ENCODE assay signal across 15 cellular contexts in genomic region chr5:133866160-133866902, GRCh38.
DNase-seq lines count a peak whose midpoint lies in the region; ATAC-seq and TF ChIP-seq lines count a peak whose summit lies in the region.
"Had no signal": no experiment of that assay in that cellular context is flagged by ENCODE, and none has a peak within 500 bp of the region (broad histone marks: within the 10 kb centered on the region; RNA-seq: fewer than 3 reads in every experiment).

No MANE protein-coding gene starts in this region.

- H3K4me2 ChIP-seq in BLaER1 treated with 17β-estradiol and CSF1 and Interleukin-3, amounts not matched to agents 10 nM and 100 nM, result peak overlapping the region; percentile 66 to 82 (median 73)

- no peak for ATAC-seq in upper lobe of right lung
- ATAC-seq in HG02610 (IDR thresholded peaks at IDR 0.05; ENCODE audit: unreplicated experiment), result no peak
- ATAC-seq: CD8-positive, alpha-beta T cell had no signal

- no peaks in the 10 kb centered on the region for H3K9me3 Mint-ChIP-seq in activated naive CD4-positive, alpha-beta T cell treated with anti-CD3 and anti-CD28 coated beads, Interleukin-2, amount 50 U/mL, for 24 hours
- H3K9me3 Mint-ChIP-seq: CD14-positive monocyte; CD8-positive, alpha-beta T cell; H9 had no signal

- DNase-seq in activated naive CD4-positive, alpha-beta T cell treated with anti-CD3 and anti-CD28 coated beads, Interleukin-2, amount 50 U/mL, for 16 hours, result no peak
- DNase-seq in WERI-Rb-1 (no peak), upper lobe of right lung (peak; percentile 28)
- no peak for DNase-seq in stimulated activated CD4-positive, alpha-beta T cell treated with anti-CD3 and anti-CD28 coated beads, Interleukin-12 subunit alpha, Interleukin-12 subunit beta, amount 100 ng/mL, for 4 hours
- DNase-seq: Caco-2; CD8-positive, alpha-beta T cell; DND-41; GDM1; GOT3; H9 had no signal

- H3K9me3 ChIP-seq in BLaER1 treated with 17β-estradiol and CSF1 and Interleukin-3, amounts not matched to agents 10 nM and 100 nM (replicated peaks in 1 of 11), result peaks cover 0 to 4% (median 0%) of the 10 kb centered on the region in 11 experiments; a peak in 2 of 22 replicates
- H3K9me3 ChIP-seq in WERI-Rb-1 (ENCODE audit: severe bottlenecking), result no peaks in the 10 kb centered on the region
- H3K9me3 ChIP-seq in upper lobe of right lung, result no peaks in the 10 kb centered on the region
- H3K9me3 ChIP-seq: Caco-2 had no signal

- H3K4me1 Mint-ChIP-seq in activated naive CD4-positive, alpha-beta T cell treated with anti-CD3 and anti-CD28 coated beads, Interleukin-2, amount 50 U/mL, for 24 hours, result peaks cover 20% of the 10 kb centered on the region

- H3K4me3 Mint-ChIP-seq in activated naive CD4-positive, alpha-beta T cell treated with anti-CD3 and anti-CD28 coated beads, Interleukin-2, amount 50 U/mL, for 24 hours, result no peak overlapping the region
- H3K4me3 Mint-ChIP-seq: B cell; CD14-positive monocyte; CD8-positive, alpha-beta T cell; H9 had no signal

- H4K20me1 ChIP-seq in BLaER1 treated with 17β-estradiol and CSF1 and Interleukin-3, amounts not matched to agents 10 nM and 100 nM, result no peaks in the 10 kb centered on the region

- H3K27me3 ChIP-seq in BLaER1 treated with 17β-estradiol and CSF1 and Interleukin-3, amounts not matched to agents 10 nM and 100 nM, result no peaks in the 10 kb centered on the region
- H3K27me3 ChIP-seq in WERI-Rb-1 (ENCODE audit: insufficient read depth, low read depth, severe bottlenecking), result no peaks in the 10 kb centered on the region
- no peaks in the 10 kb centered on the region for H3K27me3 ChIP-seq in upper lobe of right lung

- peaks cover 41 to 87% (median 72%) of the 10 kb centered on the region in 10 experiments for H3K4me1 ChIP-seq in BLaER1 treated with 17β-estradiol and CSF1 and Interleukin-3, amounts not matched to agents 10 nM and 100 nM
- H3K4me1 ChIP-seq in upper lobe of right lung, result peaks cover 3% of the 10 kb centered on the region
- H3K4me1 ChIP-seq: Caco-2 had no signal

- no peak overlapping the region; a peak in 1 of 20 replicates for H3K4me3 ChIP-seq in BLaER1 treated with 17β-estradiol and CSF1 and Interleukin-3, amounts not matched to agents 10 nM and 100 nM
- H3K4me3 ChIP-seq in WERI-Rb-1 (ENCODE audit: low read depth, low read length), result no peak overlapping the region
- no peak overlapping the region for H3K4me3 ChIP-seq in upper lobe of right lung

- H3K27me3 Mint-ChIP-seq in activated naive CD4-positive, alpha-beta T cell treated with anti-CD3 and anti-CD28 coated beads, Interleukin-2, amount 50 U/mL, for 24 hours, result no peaks in the 10 kb centered on the region
- H3K27me3 Mint-ChIP-seq: B cell had no signal

- H3K27ac ChIP-seq in BLaER1 treated with 17β-estradiol and CSF1 and Interleukin-3, amounts not matched to agents 10 nM and 100 nM, result peak overlapping the region in 3 of 11 experiments; percentile 6 to 11 (median 7); a peak in 2 of 22 replicates
- H3K27ac ChIP-seq in WERI-Rb-1 (peak overlapping the region; percentile 85), upper lobe of right lung (no peak overlapping the region)

- peak overlapping the region in 2 of 11 experiments; percentile 8 to 24; a peak in 1 of 22 replicates for H3K9ac ChIP-seq in BLaER1 treated with 17β-estradiol and CSF1 and Interleukin-3, amounts not matched to agents 10 nM and 100 nM

- no peaks in the 10 kb centered on the region for H3K36me3 Mint-ChIP-seq in activated naive CD4-positive, alpha-beta T cell treated with anti-CD3 and anti-CD28 coated beads, Interleukin-2, amount 50 U/mL, for 24 hours
- H3K36me3 Mint-ChIP-seq: CD14-positive monocyte; CD8-positive, alpha-beta T cell had no signal

- peak overlapping the region; percentile 36 for H3K27ac Mint-ChIP-seq in activated naive CD4-positive, alpha-beta T cell treated with anti-CD3 and anti-CD28 coated beads, Interleukin-2, amount 50 U/mL, for 24 hours
- H3K27ac Mint-ChIP-seq: B cell; CD14-positive monocyte; CD8-positive, alpha-beta T cell; H9 had no signal

- H3K36me3 ChIP-seq in BLaER1 treated with 17β-estradiol and CSF1 and Interleukin-3, amounts not matched to agents 10 nM and 100 nM, result no peaks in the 10 kb centered on the region
- H3K36me3 ChIP-seq in WERI-Rb-1 (no peaks in the 10 kb centered on the region), upper lobe of right lung (no peaks in the 10 kb centered on the region)

- intact Hi-C loops in upper lobe of right lung (cut with DNase I), result no loop called here

- TF ChIP-seq CTCF in WERI-Rb-1 (IDR thresholded peaks at IDR 0.05; ENCODE audit: low read depth, low read length) (no peak), upper lobe of right lung (IDR thresholded peaks at IDR 0.05) (no peak)
